ENCODE assay signal across 3 cellular contexts in genomic region chr5:179834871-179835270, GRCh38. TPM values are rescaled to one million over a fixed set of nuclear protein-coding genes. Genes with fewer than 3 reads are reported as not detected.
"Had no signal": no experiment of that assay in that cellular context is flagged by ENCODE, and none has a peak within 500 bp of the region (broad histone marks: within the 10 kb centered on the region; RNA-seq: fewer than 3 reads in every experiment).

No MANE protein-coding gene starts in this region.

RNA-seq across cellular contexts. Expression of gene LTC4S, which starts 41.1 kb away (rescaled TPM):
- total RNA-seq: RPMI7951, SJCRH30, SK-MEL-5 had no signal
